Comparison of ENCODE assay signal across 8 cellular contexts in genomic region chr4:7335363-7336066, GRCh38.
DNase-seq lines count a peak whose midpoint lies in the region; ATAC-seq and TF ChIP-seq lines count a peak whose summit lies in the region.

No MANE protein-coding gene starts in this region.

- H3K4me3 ChIP-seq in cardiac fibroblast (replicated peaks in 1 of 2; ENCODE audit: low read depth in 2 of 2, low read length in 2 of 2) = no peak overlapping the region

- peak; percentile 63 for TF ChIP-seq CTCF in cardiac fibroblast (IDR thresholded peaks at IDR 0.05; ENCODE audit: low read depth, low read length)

- DNase-seq in GDM1 (lab: John Stamatoyannopoulos, UW) (peak; percentile 64), HUDEP-2 (lab: John Stamatoyannopoulos, UW; ENCODE audit: unreplicated experiment in 76 of 76) (peak in 61 of 76 experiments; percentile 1 to 69 (median 34)), T-helper 2 cell (peak in 3 of 5 experiments; percentile 18 to 51 (median 31)), cardiac fibroblast (ENCODE audit: low read depth in 2 of 2) (peak; percentile 21 to 41), left colon (peak in 1 of 2 donors; percentile 66)
- peak; percentile 34 to 51 for DNase-seq in stimulated activated CD8-positive, alpha-beta memory T cell treated with anti-CD3 and anti-CD28 coated beads, Interleukin-15, amount 100 ng/mL, for 48 hours (ENCODE audit: low read depth in 2 of 2)
- DNase-seq in effector CD8-positive, alpha-beta T cell (lab: John Stamatoyannopoulos, UW) = no peak

- intact Hi-C loops in left colon (cut with DNase I, micrococcal nuclease) = no loop called here

- ATAC-seq in left colon (peak; percentile 76), HG02840 (IDR thresholded peaks at IDR 0.05; ENCODE audit: low FRiP score, unreplicated experiment) (no peak)
